ENCODE assay signal across 27 cellular contexts in the genomic region with DNA sequence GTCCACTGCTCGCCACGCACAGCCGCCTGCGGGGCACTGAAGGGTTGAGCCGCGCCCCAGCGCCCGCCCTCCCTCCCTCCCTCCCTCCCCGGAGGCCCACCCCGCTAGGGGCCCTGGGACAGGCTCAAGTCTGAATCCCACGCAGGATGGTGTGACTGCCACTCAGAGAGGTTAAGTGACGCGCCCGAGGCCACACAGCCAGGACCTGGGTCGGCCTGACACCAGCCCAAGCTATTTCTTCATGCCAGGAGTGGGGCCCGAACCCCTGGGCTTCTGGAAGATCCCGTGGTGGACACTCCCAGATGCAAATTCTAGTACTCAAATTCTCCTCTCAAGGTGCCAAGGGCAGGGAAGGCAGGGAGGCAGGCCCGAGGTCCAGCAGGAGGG. TPM values are rescaled to one million over a fixed set of nuclear protein-coding genes. Genes with fewer than 3 reads are reported as not detected.
"Had no signal": no experiment of that assay in that cellular context is flagged by ENCODE, and none has a peak within 500 bp of the region (broad histone marks: within the 10 kb centered on the region; RNA-seq: fewer than 3 reads in every experiment).

No MANE protein-coding gene starts in this region.

- H3K9me3 ChIP-seq: SK-N-SH had no signal

- H3K27ac ChIP-seq: KMS-11, RWPE1 had no signal

- ATAC-seq: Panc1, PC-3, T-cell had no signal

- DNase-seq: IMR-90; Kasumi-1; MM.1S; NCI-H1105; NCI-H1417 treated with DMSO at 0.1 percent for 48 hours; NCI-H146; NCI-H1694 treated with DMSO at 0.1 percent for 48 hours; NCI-H1930; NCI-H2081; NCI-H2107; NCI-H226; NCI-H446; NCI-H510A; NCI-H524 treated with DMSO at 0.1 percent for 48 hours; NCI-H69; NCI-H774; NK-92 treated with Interleukin-12 subunit alpha and Interleukin-12 subunit beta, amount 100 ng/mL, for 24 hours; PC-3; SHP77; SK-N-SH; SW 1271; T-cell had no signal

- H3K27ac Mint-ChIP-seq: T-cell had no signal

- H3K9ac ChIP-seq: KMS-11, SK-N-SH had no signal

- H3K4me3 Mint-ChIP-seq: T-cell had no signal

- H3K9me3 Mint-ChIP-seq: T-cell had no signal

- H3K4me2 ChIP-seq: KMS-11, SK-N-SH had no signal

RNA-seq across cellular contexts. Expression of gene IL17C, which starts 5.2 kb away (rescaled TPM):
- total RNA-seq: IMR-90, M059J, PC-3, SK-MEL-5 had no signal

RNA-seq across cellular contexts. Expression of gene CYBA, which starts 7.3 kb away (rescaled TPM):
- total RNA-seq: M059J, PC-3 had no signal

RNA-seq across cellular contexts. Expression of gene SNAI3, which starts 42.8 kb away (rescaled TPM):
- total RNA-seq: IMR-90, M059J, SK-MEL-5 had no signal
